23 cellular contexts compared by ENCODE assay signal in genomic region chr1:20095564-20096434, GRCh38. TPM values are rescaled to one million over a fixed set of nuclear protein-coding genes. Genes with fewer than 3 reads are reported as not detected.
A peak's percentile ranks its signal among the peaks of the same experiment; 100 is the strongest.
DNase-seq lines count a peak whose midpoint lies in the region; ATAC-seq and TF ChIP-seq lines count a peak whose summit lies in the region.
"Had no signal": no experiment of that assay in that cellular context is flagged by ENCODE, and none has a peak within 500 bp of the region (broad histone marks: within the 10 kb centered on the region; RNA-seq: fewer than 3 reads in every experiment).

No MANE protein-coding gene starts in this region.

- H3K27me3 Mint-ChIP-seq in WTC11 (ENCODE audit: low read depth), result peaks cover 26% of the 10 kb centered on the region

- H3K27ac ChIP-seq in right atrium auricular region (peak overlapping the region in 1 of 2 donors; percentile 14), upper lobe of right lung (no peak overlapping the region), esophagus muscularis mucosa (replicated peaks in 1 of 4) (peak overlapping the region in 2 of 4 donors; percentile 6 to 61)
- H3K27ac ChIP-seq: adrenal gland had no signal

- peaks cover 52% of the 10 kb centered on the region for H3K9me3 Mint-ChIP-seq in WTC11
- H3K9me3 Mint-ChIP-seq: CD4-positive, alpha-beta T cell; HFFc6; stimulated activated naive CD8-positive, alpha-beta T cell treated with anti-CD3 and anti-CD28 coated beads, Interleukin-15, Interleukin-2, amounts not matched to agents 100 ng/mL and 50 ng/mL, for 24 hours had no signal

- ATAC-seq in Right ventricle myocardium inferior (peak; percentile 5), upper lobe of right lung (peak; percentile 34), WTC11 (no peak)

- TF ChIP-seq CTCF in right atrium auricular region (IDR thresholded peaks at IDR 0.05) (no peak), fibroblast of villous mesenchyme (IDR thresholded peaks at IDR 0.05; ENCODE audit: insufficient read depth, low read depth, low read length) (no peak), upper lobe of right lung (IDR thresholded peaks at IDR 0.05) (no peak), WTC11 (IDR thresholded peaks at IDR 0.05) (no peak), esophagus muscularis mucosa (IDR thresholded peaks at IDR 0.05) (no peak)

- DNase-seq in Right ventricle myocardium inferior (ENCODE audit: missing footprints) (no peak), right atrium auricular region (ENCODE audit: low spot score) (no peak), NCI-H345 treated with DMSO at 0.1 percent for 48 hours (lab: John Stamatoyannopoulos, UW; ENCODE audit: unreplicated experiment) (peak; percentile 34), fibroblast of villous mesenchyme (ENCODE audit: low read depth) (peak; percentile 10), upper lobe of right lung (no peak), WTC11 (ENCODE audit: low spot score) (no peak), posterior vena cava (ENCODE audit: low spot score) (no peak), esophagus muscularis mucosa (ENCODE audit: extremely low spot score) (no peak)
- DNase-seq: ACHN; activated CD4-positive, CD25-positive, alpha-beta regulatory T cell treated with anti-CD3 and anti-CD28 coated beads, Interleukin-2, amount 50 U/mL, for 72 hours; adrenal gland; caudate nucleus; CD4-positive, alpha-beta T cell; effector CD4-positive, alpha-beta T cell; HFFc6; KG1; NCI-H1417 treated with DMSO at 0.1 percent for 48 hours; NCI-H526 treated with DMSO at 0.1 percent for 48 hours; sigmoid colon; SK-N-SH had no signal

- WGBS in esophagus muscularis mucosa, result 82% methylated on average over 4 of the region's 5 CpGs

- H3K4me1 Mint-ChIP-seq in WTC11, result no peaks in the 10 kb centered on the region

- CTCF ChIA-PET in WTC11 (lab: Charles Lee), result interaction anchor here (1.5 to 1.7 kb wide), 2 partner anchors 56 to 121 kb away, joined by 5 to 6 read pairs; no protein-coding TSS in a partner anchor

- H3K9me3 ChIP-seq in right atrium auricular region (no peaks in the 10 kb centered on the region), upper lobe of right lung (no peaks in the 10 kb centered on the region), esophagus muscularis mucosa (peaks cover 0 to 6% (median 0%) of the 10 kb centered on the region in 4 donors)
- H3K9me3 ChIP-seq: adrenal gland, sigmoid colon, SK-N-SH had no signal

- peaks cover 5% of the 10 kb centered on the region for H3K36me3 ChIP-seq in right atrium auricular region
- no peaks in the 10 kb centered on the region for H3K36me3 ChIP-seq in upper lobe of right lung
- H3K36me3 ChIP-seq in esophagus muscularis mucosa, result peaks cover 0 to 10% (median 3%) of the 10 kb centered on the region in 4 donors
- H3K36me3 ChIP-seq: adrenal gland had no signal

- TF ChIP-seq EP300 in esophagus muscularis mucosa (IDR thresholded peaks at IDR 0.05), result no peak

- peaks cover 32% of the 10 kb centered on the region for H3K36me3 Mint-ChIP-seq in WTC11
- H3K36me3 Mint-ChIP-seq: type B pancreatic cell had no signal

- intact Hi-C loops in Right ventricle myocardium inferior (cut with DNase I) (loop anchor here (2.0 kb wide), 1 partner anchor 67 kb away; no protein-coding TSS in a partner anchor), upper lobe of right lung (cut with DNase I) (no loop called here), posterior vena cava (cut with DNase I) (no loop called here), esophagus muscularis mucosa (cut with DNase I) (no loop called here)

- POLR2A ChIA-PET in WTC11 (lab: Charles Lee), result no interaction called here

- no peak overlapping the region for H3K4me3 ChIP-seq in right atrium auricular region
- no peak overlapping the region for H3K4me3 ChIP-seq in fibroblast of villous mesenchyme (ENCODE audit: low read depth, low read length)
- no peak overlapping the region for H3K4me3 ChIP-seq in upper lobe of right lung
- no peak overlapping the region for H3K4me3 ChIP-seq in esophagus muscularis mucosa
- H3K4me3 ChIP-seq: adrenal gland, sigmoid colon had no signal

- peaks cover 0 to 15% of the 10 kb centered on the region in 2 donors for H3K4me1 ChIP-seq in right atrium auricular region
- peaks cover 4% of the 10 kb centered on the region for H3K4me1 ChIP-seq in upper lobe of right lung
- peaks cover 0 to 8% (median 5%) of the 10 kb centered on the region in 4 donors for H3K4me1 ChIP-seq in esophagus muscularis mucosa
- H3K4me1 ChIP-seq: adrenal gland had no signal

- H3K27me3 ChIP-seq in right atrium auricular region (no peaks in the 10 kb centered on the region), upper lobe of right lung (no peaks in the 10 kb centered on the region), esophagus muscularis mucosa (no peaks in the 10 kb centered on the region)
- H3K27me3 ChIP-seq: adrenal gland, sigmoid colon had no signal

- no peak overlapping the region for H3K27ac Mint-ChIP-seq in WTC11
- H3K27ac Mint-ChIP-seq: CD4-positive, alpha-beta T cell; HFFc6; stimulated activated naive CD8-positive, alpha-beta T cell treated with anti-CD3 and anti-CD28 coated beads, Interleukin-15, Interleukin-2, amounts not matched to agents 100 ng/mL and 50 ng/mL, for 24 hours; type B pancreatic cell had no signal

- no peak overlapping the region for H3K4me3 Mint-ChIP-seq in WTC11
- H3K4me3 Mint-ChIP-seq: CD4-positive, alpha-beta T cell; HFFc6; stimulated activated naive CD8-positive, alpha-beta T cell treated with anti-CD3 and anti-CD28 coated beads, Interleukin-15, Interleukin-2, amounts not matched to agents 100 ng/mL and 50 ng/mL, for 24 hours; type B pancreatic cell had no signal

- no peak for TF ChIP-seq POLR2A in esophagus muscularis mucosa (IDR thresholded peaks at IDR 0.05; ENCODE audit: low read depth)

TF ChIP-seq in WTC11, 78 proteins besides CTCF, POLR2A, EP300 and RAD21:
- TF ChIP-seq ZNF416 (CRISPR knock-in tag; IDR thresholded peaks at IDR 0.05), result no peak

RNA-seq across cellular contexts. Expression of gene PLA2G2D, which starts 23.5 kb away (rescaled TPM):
- total RNA-seq in Right ventricle myocardium inferior (not detected), right atrium auricular region (not detected), fibroblast of villous mesenchyme (not detected in 2 replicates), upper lobe of right lung (not detected), WTC11 (2021) (not detected in 3 replicates), posterior vena cava (not detected), esophagus muscularis mucosa (not detected)
- total RNA-seq: activated CD8-positive, alpha-beta memory T cell treated with anti-CD3 and anti-CD28 coated beads for 36 hours; adrenal gland; CD4-positive, alpha-beta T cell; HFFc6 had no signal

RNA-seq across cellular contexts. Expression of gene PLA2G5, which starts 25.8 kb away (rescaled TPM):
- total RNA-seq in Right ventricle myocardium inferior (65.6 TPM), right atrium auricular region (100 to 1,000 TPM; 115 to 149 TPM), fibroblast of villous mesenchyme (0.32 TPM in 1 of 2 replicates, not detected in the other), upper lobe of right lung (4.9 TPM), WTC11 (2021) (0.30 TPM in 1 of 3 replicates, not detected in the others), posterior vena cava (1 to 10 TPM; 6.7 to 9.8 TPM), esophagus muscularis mucosa (10 to 100 TPM; 17.7 to 46.2 (median 28.4) TPM)
- total RNA-seq: activated CD8-positive, alpha-beta memory T cell treated with anti-CD3 and anti-CD28 coated beads for 36 hours; CD4-positive, alpha-beta T cell; HFFc6 had no signal

RNA-seq across cellular contexts. Expression of gene PLA2G2F, which starts 43.3 kb away (rescaled TPM):
- not detected for total RNA-seq in Right ventricle myocardium inferior
- not detected for total RNA-seq in right atrium auricular region
- total RNA-seq in fibroblast of villous mesenchyme, result not detected in 2 replicates
- not detected for total RNA-seq in upper lobe of right lung
- not detected in 3 replicates for total RNA-seq in WTC11 (2021)
- not detected for total RNA-seq in posterior vena cava
- not detected for total RNA-seq in esophagus muscularis mucosa
- total RNA-seq: activated CD8-positive, alpha-beta memory T cell treated with anti-CD3 and anti-CD28 coated beads for 36 hours; adrenal gland; CD4-positive, alpha-beta T cell; HFFc6; sigmoid colon had no signal

Comparison
In these comparisons a context has a peak if more than half of its experiments do, and no peak if none do; other contexts are left out.
1. DNase-seq: peak in NCI-H345 treated with DMSO at 0.1 percent for 48 hours (single experiment) and fibroblast of villous mesenchyme (single experiment); none in Right ventricle myocardium inferior (single experiment), right atrium auricular region (single experiment), upper lobe of right lung (single experiment), WTC11 (single experiment), posterior vena cava (single experiment) and esophagus muscularis mucosa (single experiment).